Comparison of ENCODE assay signal across 23 cellular contexts in genomic region chr2:238027591-238028415, GRCh38. TPM values are rescaled to one million over a fixed set of nuclear protein-coding genes. Genes with fewer than 3 reads are reported as not detected.
DNase-seq lines count a peak whose midpoint lies in the region; ATAC-seq and TF ChIP-seq lines count a peak whose summit lies in the region.
"Had no signal": no experiment of that assay in that cellular context is flagged by ENCODE, and none has a peak within 500 bp of the region (broad histone marks: within the 10 kb centered on the region; RNA-seq: fewer than 3 reads in every experiment).

No MANE protein-coding gene starts in this region.

- no peak overlapping the region for H4K91ac ChIP-seq in H9 (ENCODE audit: insufficient read length, low read depth, low read length)

- H4K8ac ChIP-seq in H9 (replicated peaks; ENCODE audit: insufficient read length, low read depth, low read length): no peak overlapping the region

- no peak overlapping the region for H2AFZ ChIP-seq in H9 (ENCODE audit: low read length)

- H3K9me3 ChIP-seq in H9 (ENCODE audit: control insufficient read depth, low read depth, low read length): no peaks in the 10 kb centered on the region
- no peaks in the 10 kb centered on the region for H3K9me3 ChIP-seq in naive thymus-derived CD4-positive, alpha-beta T cell (ENCODE audit: control insufficient read depth in 2 of 3, low read length in 3 of 3)
- H3K9me3 ChIP-seq: HAP-1, MG63, suprapubic skin had no signal

- POLR2A ChIA-PET in naive thymus-derived CD4-positive, alpha-beta T cell (lab: Charles Lee): no interaction called here

- H3K36me3 Mint-ChIP-seq in H9 (ENCODE audit: insufficient read depth in 1 of 3, low read depth in 3 of 3): peaks cover 11 to 39% (median 30%) of the 10 kb centered on the region in 3 experiments; a peak in 5 of 7 replicates
- peaks cover 4 to 58% (median 21%) of the 10 kb centered on the region in 5 donors for H3K36me3 Mint-ChIP-seq in naive thymus-derived CD4-positive, alpha-beta T cell

- no peaks in the 10 kb centered on the region for H3K9me3 Mint-ChIP-seq in H9
- H3K9me3 Mint-ChIP-seq in naive thymus-derived CD4-positive, alpha-beta T cell: no peaks in the 10 kb centered on the region
- H3K9me3 Mint-ChIP-seq: activated naive CD4-positive, alpha-beta T cell treated with anti-CD3 and anti-CD28 coated beads for 36 hours; activated T-cell treated with anti-CD3 and anti-CD28 coated beads, Interleukin-2, amount 50 U/mL, for 4 hours; CD14-positive monocyte had no signal

- no peaks in the 10 kb centered on the region; the same call in 1 of the 2 replicates for H3K4me1 ChIP-seq in H9 (ENCODE audit: insufficient read depth, low read length)
- no peaks in the 10 kb centered on the region for H3K4me1 ChIP-seq in naive thymus-derived CD4-positive, alpha-beta T cell (ENCODE audit: control insufficient read depth in 2 of 2, insufficient read depth in 2 of 2, low read length in 2 of 2)
- H3K4me1 ChIP-seq: HAP-1 had no signal

- H2AK5ac ChIP-seq in H9 (ENCODE audit: insufficient read length, low read length): no peak overlapping the region

- H2BK15ac ChIP-seq in H9 (ENCODE audit: low read depth, low read length): no peak overlapping the region

- no CpG with 5 or more reads among the region's 9 CpGs for WGBS in H9 (ENCODE audit: extremely low coverage, insufficient read length, low lambda C conversion rate)

- no peaks in the 10 kb centered on the region for H3K27me3 Mint-ChIP-seq in H9 (ENCODE audit: low read depth)
- no peaks in the 10 kb centered on the region for H3K27me3 Mint-ChIP-seq in naive thymus-derived CD4-positive, alpha-beta T cell

- TF ChIP-seq CTCF in H9 (conservative IDR thresholded peaks at IDR 0.05): no peak
- no peak for TF ChIP-seq CTCF in dorsolateral prefrontal cortex (IDR thresholded peaks at IDR 0.05 in 54 of 56, conservative IDR thresholded peaks at IDR 0.05 in 2 of 56; ENCODE audit: low read depth in 1 of 56, partially characterized antibody in 56 of 56)

- intact Hi-C loops in naive thymus-derived CD4-positive, alpha-beta T cell (cut with micrococcal nuclease): no loop called here
- intact Hi-C loops in dorsolateral prefrontal cortex (cut with DNase I): no loop called here

- H2BK120ac ChIP-seq in H9 (ENCODE audit: low read depth, low read length, poor library complexity, severe bottlenecking): no peak overlapping the region

- no peak overlapping the region for H3K4me2 ChIP-seq in H9 (ENCODE audit: insufficient read depth, insufficient read length, low read length)

- H2BK5ac ChIP-seq in H9 (ENCODE audit: insufficient read length, low read length): no peak overlapping the region

- H3K18ac ChIP-seq in H9 (ENCODE audit: insufficient read length, low read depth, low read length): no peak overlapping the region

- H3K4me3 ChIP-seq in naive thymus-derived CD4-positive, alpha-beta T cell (ENCODE audit: low read length): no peak overlapping the region
- H3K4me3 ChIP-seq in dorsolateral prefrontal cortex: no peak overlapping the region
- H3K4me3 ChIP-seq: HAP-1, MG63, skin epidermis, suprapubic skin had no signal

- no peak overlapping the region for H2BK20ac ChIP-seq in H9 (ENCODE audit: low read depth, low read length, poor library complexity, severe bottlenecking)

- no peaks in the 10 kb centered on the region for H3K79me1 ChIP-seq in H9 (ENCODE audit: insufficient read depth, low read depth, low read length, poor library complexity, severe bottlenecking)

- H3K27ac Mint-ChIP-seq in H9: peak overlapping the region in 2 of 3 experiments; percentile 76 to 92; a peak in 3 of 7 replicates
- peak overlapping the region in 1 of 9 donors; percentile 38 for H3K27ac Mint-ChIP-seq in naive thymus-derived CD4-positive, alpha-beta T cell
- H3K27ac Mint-ChIP-seq: activated naive CD4-positive, alpha-beta T cell treated with anti-CD3 and anti-CD28 coated beads for 36 hours had no signal

- no peak overlapping the region for H3K56ac ChIP-seq in H9 (ENCODE audit: insufficient read length, low read depth, low read length)

- H2BK12ac ChIP-seq in H9 (ENCODE audit: insufficient read length, low read depth, low read length): no peak overlapping the region

- no peak overlapping the region for H3K14ac ChIP-seq in H9 (ENCODE audit: insufficient read depth, low read length)

- ATAC-seq in naive thymus-derived CD4-positive, alpha-beta T cell: peak; percentile 42
- ATAC-seq: activated T-cell treated with anti-CD3 and anti-CD28 coated beads, Interleukin-2, amount 50 U/mL, for 4 hours had no signal

- no peak overlapping the region for H3K23ac ChIP-seq in H9 (ENCODE audit: insufficient read length, low read depth, low read length)

- CTCF ChIA-PET in naive thymus-derived CD4-positive, alpha-beta T cell (lab: Charles Lee): no interaction called here

- no peak overlapping the region for H3K9ac ChIP-seq in H9 (ENCODE audit: extremely low read depth, insufficient read length, low read length)

- H3K27me3 ChIP-seq in H9 (ENCODE audit: insufficient read depth, low read length) (no peaks in the 10 kb centered on the region), dorsolateral prefrontal cortex (no peaks in the 10 kb centered on the region)
- H3K27me3 ChIP-seq in naive thymus-derived CD4-positive, alpha-beta T cell (ENCODE audit: control insufficient read depth in 2 of 2, insufficient read depth in 2 of 2, low read length in 2 of 2): no peaks in the 10 kb centered on the region
- H3K27me3 ChIP-seq: MG63, suprapubic skin had no signal

- peak overlapping the region in 1 of 2 experiments; percentile 2; a peak in 1 of 5 replicates for H3K4me3 Mint-ChIP-seq in H9
- H3K4me3 Mint-ChIP-seq in naive thymus-derived CD4-positive, alpha-beta T cell: no peak overlapping the region
- H3K4me3 Mint-ChIP-seq: activated naive CD4-positive, alpha-beta T cell treated with anti-CD3 and anti-CD28 coated beads for 36 hours; activated T-cell treated with anti-CD3 and anti-CD28 coated beads, Interleukin-2, amount 50 U/mL, for 4 hours; CD14-positive monocyte had no signal

- no peak overlapping the region for H3K27ac ChIP-seq in H9 (ENCODE audit: insufficient read length, low read depth, low read length)
- H3K27ac ChIP-seq in naive thymus-derived CD4-positive, alpha-beta T cell (ENCODE audit: low read depth, low read length): no peak overlapping the region
- H3K27ac ChIP-seq in dorsolateral prefrontal cortex: no peak overlapping the region
- H3K27ac ChIP-seq: skin epidermis, suprapubic skin had no signal

- H3T11ph ChIP-seq in H9 (ENCODE audit: low read length): no peak overlapping the region

- no peak overlapping the region for H4K5ac ChIP-seq in H9 (ENCODE audit: insufficient read length, low read depth, low read length)

- peaks cover 2% of the 10 kb centered on the region; the same call in 1 of the 2 replicates for H3K79me2 ChIP-seq in H9 (ENCODE audit: insufficient read depth, low read length)

- no peaks in the 10 kb centered on the region for H4K20me1 ChIP-seq in H9 (ENCODE audit: control insufficient read depth, insufficient read depth, insufficient read length)

- peaks cover 0 to 62% (median 11%) of the 10 kb centered on the region in 3 experiments for H3K36me3 ChIP-seq in naive thymus-derived CD4-positive, alpha-beta T cell (ENCODE audit: control insufficient read depth in 2 of 3, insufficient read depth in 3 of 3, low read length in 3 of 3)

- no peaks in the 10 kb centered on the region for H3K23me2 ChIP-seq in H9 (ENCODE audit: insufficient read length, low read depth, low read length, poor library complexity, severe bottlenecking)

- peak; percentile 13 for DNase-seq in Ammon's horn (ENCODE audit: low spot score)
- peak; percentile 41 for DNase-seq in H9
- peak; percentile 57 for DNase-seq in UCSD-AML1 (lab: John Stamatoyannopoulos, UW; ENCODE audit: unreplicated experiment)
- no peak for DNase-seq in naive thymus-derived CD4-positive, alpha-beta T cell
- no peak for DNase-seq in dorsolateral prefrontal cortex
- DNase-seq in RPMI8226: no peak
- no peak for DNase-seq in HuH-7 (ENCODE audit: low spot score)
- no peak for DNase-seq in NCI-H2227 treated with DMSO at 0.1 percent for 48 hours (lab: John Stamatoyannopoulos, UW)
- DNase-seq: activated CD4-positive, alpha-beta T cell treated with anti-CD3 and anti-CD28 coated beads for 4 hours; activated naive CD4-positive, alpha-beta T cell treated with anti-CD3 and anti-CD28 coated beads for 36 hours; activated T-cell treated with anti-CD3 and anti-CD28 coated beads, Interleukin-2, amount 50 U/mL, for 4 hours; Calu3; caudate nucleus; dermis blood vessel endothelial cell; mammary epithelial cell; MG63; NCI-H146; NCI-H510A treated with DMSO at 0.1 percent for 48 hours; nucleus accumbens had no signal

- no peak overlapping the region for H3K4ac ChIP-seq in H9 (ENCODE audit: low read depth, low read length)

- H3K4me1 Mint-ChIP-seq in H9: peaks cover 18 to 20% of the 10 kb centered on the region in 2 experiments
- peaks cover 0 to 30% (median 8%) of the 10 kb centered on the region in 7 donors for H3K4me1 Mint-ChIP-seq in naive thymus-derived CD4-positive, alpha-beta T cell

RNA-seq across cellular contexts. Expression of gene SCLY, which starts 33.0 kb away (rescaled TPM):
- 53.4 and 55.3 TPM in 2 replicates for total RNA-seq in H9 (2021)
- 10 to 100 TPM; 16.1 to 47.3 (median 29.1) TPM for total RNA-seq in naive thymus-derived CD4-positive, alpha-beta T cell
- polyA plus RNA-seq in naive thymus-derived CD4-positive, alpha-beta T cell: 10 to 100 TPM; 12.2 to 14.1 TPM
- total RNA-seq in dorsolateral prefrontal cortex: 10 to 100 TPM; 12.6 to 37.0 (median 22.2) TPM

Comparison
In these comparisons a context has a peak if more than half of its experiments do, and no peak if none do; other contexts are left out.
1. DNase-seq: peak in Ammon's horn (single experiment), H9 (single experiment) and UCSD-AML1 (single experiment); none in naive thymus-derived CD4-positive, alpha-beta T cell (0 of 9), dorsolateral prefrontal cortex (0 of 10), RPMI8226 (single experiment), HuH-7 (single experiment) and NCI-H2227 treated with DMSO at 0.1 percent for 48 hours (single experiment).